In genomic region chr10:30431435-30431911, GRCh38 we compare ENCODE assay signal across 8 cellular contexts. TPM values are rescaled to one million over a fixed set of nuclear protein-coding genes. Genes with fewer than 3 reads are reported as not detected.
DNase-seq lines count a peak whose midpoint lies in the region; ATAC-seq and TF ChIP-seq lines count a peak whose summit lies in the region.

No MANE protein-coding gene starts in this region.

- peaks cover 13% of the 10 kb centered on the region; the same call in 1 of the 2 replicates for H3K36me3 ChIP-seq in Karpas-422 (ENCODE audit: insufficient read depth, low read length)
- no peaks in the 10 kb centered on the region for H3K36me3 ChIP-seq in lung (ENCODE audit: control insufficient read depth in 2 of 2, insufficient read depth in 2 of 2, low read length in 2 of 2)
- no peaks in the 10 kb centered on the region for H3K36me3 ChIP-seq in testis (ENCODE audit: low read depth, missing control alignments)

- DNase-seq in Karpas-422 (peak; percentile 49), astrocyte of the hippocampus (ENCODE audit: low read depth, low spot score) (peak; percentile 29), lung (ENCODE audit: low spot score) (no peak), testis (peak; percentile 40), H4 (ENCODE audit: low spot score) (no peak)
- DNase-seq in activated T-cell treated with anti-CD3 and anti-CD28 coated beads, Interleukin-2, amount 50 U/mL, for 48 hours, result no peak

- H3K27me3 ChIP-seq in Karpas-422 (ENCODE audit: low read length) (no peaks in the 10 kb centered on the region), lung (ENCODE audit: control insufficient read depth, insufficient read depth) (no peaks in the 10 kb centered on the region), testis (no peaks in the 10 kb centered on the region)

- H4K20me1 ChIP-seq in Karpas-422 (ENCODE audit: insufficient read depth, low read depth, low read length), result peaks cover 7% of the 10 kb centered on the region; the same call in 1 of the 2 replicates

- H3K4me3 ChIP-seq in Karpas-422 (ENCODE audit: low read length) (no peak overlapping the region), lung (no peak overlapping the region), testis (no peak overlapping the region)

- peak overlapping the region; percentile 94 for H3K27ac ChIP-seq in Karpas-422 (ENCODE audit: low read length)
- peak overlapping the region; percentile 55 to 84 for H3K27ac ChIP-seq in lung (ENCODE audit: low read depth in 1 of 2, low read length in 1 of 2)
- peak overlapping the region in 1 of 2 donors; percentile 28 for H3K27ac ChIP-seq in testis

- intact Hi-C loops in testis (cut with DNase I; ENCODE audit: low total_unique reads), result no loop called here

- no peaks in the 10 kb centered on the region for H3K9me2 ChIP-seq in Karpas-422 (replicated peaks; ENCODE audit: insufficient read depth, low read length)

- no peak overlapping the region for H2AFZ ChIP-seq in Karpas-422 (ENCODE audit: low read length)

- WGBS in lung, 2 donors, result 35 to 59% methylated on average over 17 of the region's 17 CpGs
- WGBS in testis, 2 donors, result 18 to 19% methylated on average over 17 of the region's 17 CpGs

- TF ChIP-seq CTCF in lung (IDR thresholded peaks at IDR 0.05; ENCODE audit: control extremely low read depth, extremely low read depth) (no peak), testis (IDR thresholded peaks at IDR 0.05) (no peak)

- H3K4me2 ChIP-seq in Karpas-422 (ENCODE audit: low read depth, low read length, poor library complexity, severe bottlenecking), result peak overlapping the region; percentile 12

- H3K4me1 ChIP-seq in Karpas-422 (ENCODE audit: low read length) (peaks cover 70% of the 10 kb centered on the region), lung (ENCODE audit: control insufficient read depth in 2 of 2, insufficient read depth in 2 of 2, low read length in 2 of 2) (peaks cover 6 to 9% of the 10 kb centered on the region in 2 donors), testis (no peaks in the 10 kb centered on the region)

- H3K9me3 ChIP-seq in Karpas-422 (ENCODE audit: low read length), result no peaks in the 10 kb centered on the region
- no peaks in the 10 kb centered on the region for H3K9me3 ChIP-seq in lung (ENCODE audit: control insufficient read depth in 2 of 2, insufficient read depth in 1 of 2, low read length in 1 of 2)
- H3K9me3 ChIP-seq in testis, result no peaks in the 10 kb centered on the region

- peak overlapping the region; percentile 23; the same call in 1 of the 2 replicates for H3K9ac ChIP-seq in Karpas-422 (ENCODE audit: low read length)

- no peak for ATAC-seq in lung (ENCODE audit: insufficient read depth, low FRiP score)
- no peak for ATAC-seq in GM21737 (IDR thresholded peaks at IDR 0.05; ENCODE audit: unreplicated experiment)
- ATAC-seq in GM18867 (IDR thresholded peaks at IDR 0.05; ENCODE audit: unreplicated experiment), result no peak

- H3K79me2 ChIP-seq in Karpas-422 (ENCODE audit: low read length), result peaks cover 68% of the 10 kb centered on the region

- no peak for TF ChIP-seq POLR2A in testis (IDR thresholded peaks at IDR 0.05)

RNA-seq across cellular contexts. Expression of gene MAP3K8, which starts 2.5 kb away (rescaled TPM):
- 51.5 and 69.8 TPM in 2 replicates for total RNA-seq in Karpas-422 (2014; rRNA removed; shearing (Covaris generic); ENCODE audit: low replicate concordance)
- total RNA-seq in lung (10 to 100 TPM; 49.3 to 51.7 TPM), testis (10 to 100 TPM in 1 of 2 donors, 1 to 10 TPM in 1; 3.1 to 10.4 TPM)
- polyA plus RNA-seq in lung (10 to 100 TPM; 37.0 to 77.9 TPM), testis (ENCODE audit: insufficient read depth, low read depth, low replicate concordance) (5.2 TPM)
- total RNA-seq in H4 (2014; rRNA removed; shearing (Covaris generic)), result 0.94 and 3.3 TPM in 2 replicates

Comparison
In these comparisons a context has a peak if more than half of its experiments do, and no peak if none do; other contexts are left out.
1. DNase-seq: peak in Karpas-422 (single experiment), astrocyte of the hippocampus (single experiment) and testis (single experiment); none in lung (single experiment), H4 (single experiment) and activated T-cell treated with anti-CD3 and anti-CD28 coated beads, Interleukin-2, amount 50 U/mL, for 48 hours (0 of 2).